ENCODE assay signal across 8 cellular contexts in the genomic region with DNA sequence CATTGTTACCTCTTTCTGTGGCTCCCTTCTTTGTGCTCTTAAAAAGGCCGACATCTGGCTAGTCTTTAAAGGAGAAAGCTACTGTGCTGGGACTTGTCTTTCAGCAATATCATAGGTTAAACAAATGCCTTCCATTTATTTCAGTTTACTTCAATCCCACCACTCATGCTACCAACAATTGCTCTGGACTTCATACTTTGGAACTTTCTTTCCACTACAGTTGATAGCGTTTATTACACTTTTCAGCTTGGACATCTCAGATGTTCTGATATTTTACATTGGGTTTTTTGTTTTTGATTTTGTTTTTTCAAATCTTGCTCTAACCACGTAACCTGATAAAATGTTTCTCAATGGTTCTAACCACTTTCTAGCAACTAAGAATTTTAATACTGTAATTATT. TPM values are rescaled to one million over a fixed set of nuclear protein-coding genes. Genes with fewer than 3 reads are reported as not detected.
A peak's percentile ranks its signal among the peaks of the same experiment; 100 is the strongest.
DNase-seq lines count a peak whose midpoint lies in the region; ATAC-seq, FAIRE-seq and TF ChIP-seq lines count a peak whose summit lies in the region.

No MANE protein-coding gene starts in this region.

- H3K9me3 ChIP-seq in HUES48 (ENCODE audit: control insufficient read depth, insufficient read depth, low read length) (no peaks in the 10 kb centered on the region), mucosa of stomach (ENCODE audit: control insufficient read depth, low read length) (no peaks in the 10 kb centered on the region)

- H3K27me3 ChIP-seq in HUES48 (ENCODE audit: control insufficient read depth, insufficient read depth, low read length) (no peaks in the 10 kb centered on the region), brain microvascular endothelial cell (replicated peaks) (no peaks in the 10 kb centered on the region), mucosa of stomach (ENCODE audit: control insufficient read depth, insufficient read depth, low read length) (no peaks in the 10 kb centered on the region)

- H3K4me3 ChIP-seq in HUES48 (ENCODE audit: low read depth, low read length) (peak overlapping the region; percentile 98), brain microvascular endothelial cell (ENCODE audit: low read depth, low read length) (peak overlapping the region; percentile 87), mucosa of stomach (ENCODE audit: low read length) (peak overlapping the region; percentile 48)

- no peak for DNase-seq in brain microvascular endothelial cell
- DNase-seq in SK-N-DZ (ENCODE audit: low spot score), result no peak
- DNase-seq in RCC 7860 (ENCODE audit: low spot score), result no peak

- no peak for FAIRE-seq in RCC 7860 (lab: Jason Lieb, UNC)

- in situ Hi-C loops in brain microvascular endothelial cell (cut with HindIII; ENCODE audit: low pct_ligation_motif_present, low sequenced_read_pairs), result no loop called here

- H3K4me1 ChIP-seq in HUES48 (ENCODE audit: control insufficient read depth, insufficient read depth, low read length), result peaks cover 29% of the 10 kb centered on the region
- peaks cover 16% of the 10 kb centered on the region for H3K4me1 ChIP-seq in mucosa of stomach (ENCODE audit: control insufficient read depth, insufficient read depth, low read length)

- H3K27ac ChIP-seq in 22Rv1 (peak overlapping the region; percentile 82), HUES48 (ENCODE audit: low read depth, low read length) (peak overlapping the region; percentile 88), brain microvascular endothelial cell (peak overlapping the region; percentile 99)

- TF ChIP-seq CTCF in 22Rv1 (IDR thresholded peaks at IDR 0.05) (no peak), brain microvascular endothelial cell (IDR thresholded peaks at IDR 0.05; ENCODE audit: low read depth, low read length, missing control alignments) (no peak)

- H3K36me3 ChIP-seq in HUES48 (ENCODE audit: control insufficient read depth, insufficient read depth, low read length) (peaks cover 18% of the 10 kb centered on the region), brain microvascular endothelial cell (replicated peaks) (no peaks in the 10 kb centered on the region), mucosa of stomach (ENCODE audit: control insufficient read depth, insufficient read depth, low read length) (no peaks in the 10 kb centered on the region)

- H3K9ac ChIP-seq in HUES48 (ENCODE audit: low read depth, low read length) (0 out of 2 replicates have a peak overlapping the region, but pooled peaks have one; percentile 5), mucosa of stomach (ENCODE audit: low read length) (peak overlapping the region; percentile 74)

- no peak for ATAC-seq in GM18498 (IDR thresholded peaks at IDR 0.05; ENCODE audit: unreplicated experiment)
- ATAC-seq in GM19467 (IDR thresholded peaks at IDR 0.05; ENCODE audit: unreplicated experiment), result no peak

RNA-seq across cellular contexts. Expression of gene CBLB, which starts 1.2 kb away (rescaled TPM):
- polyA plus RNA-seq in SK-N-DZ (2014; cell fraction: cytosol; rRNA removed), result 6.8 and 16.0 TPM in 2 replicates
- 12.1 and 17.4 TPM in 2 replicates for polyA plus RNA-seq in SK-N-DZ (2014; cell fraction: nucleus; rRNA removed)

Comparison
In these comparisons a context has a peak if more than half of its experiments do, and no peak if none do; other contexts are left out.
1. H3K4me3 ChIP-seq: peak in every context shown above with its lines; median percentile 98 in HUES48; 87 in brain microvascular endothelial cell; 48 in mucosa of stomach.